Comparison of ENCODE assay signal across 22 cellular contexts in genomic region chrX:87236836-87237235, GRCh38.
"Had no signal": no experiment of that assay in that cellular context is flagged by ENCODE, and none has a peak within 500 bp of the region (broad histone marks: within the 10 kb centered on the region; RNA-seq: fewer than 3 reads in every experiment).

No MANE protein-coding gene starts in this region.

- H3K9me3 ChIP-seq: SJSA1 had no signal

- H3K4me1 ChIP-seq: SJSA1 had no signal

- H3K4me3 ChIP-seq: K562, SJSA1 had no signal

- ATAC-seq: activated CD8-positive, alpha-beta T cell treated with anti-CD3 and anti-CD28 coated beads, Interleukin-2, amount 10 ng/mL, durations not matched to agents 7 days and 5 days; K562; PC-3; WTC11 had no signal

- H3K27me3 ChIP-seq: SJSA1 had no signal

- H3K36me3 ChIP-seq: SJSA1 had no signal

- H3K27ac ChIP-seq: SJSA1 had no signal

- DNase-seq: activated CD4-positive, alpha-beta T cell treated with anti-CD3 and anti-CD28 coated beads for 48 hours; activated CD4-positive, alpha-beta T cell treated with anti-CD3 and anti-CD28 coated beads, Interleukin-2, amount 50 U/mL, for 4 hours; activated CD4-positive, CD25-positive, alpha-beta regulatory T cell treated with anti-CD3 and anti-CD28 coated beads, Interleukin-2, amount 50 U/mL, for 72 hours; activated CD8-positive, alpha-beta memory T cell treated with anti-CD3 and anti-CD28 coated beads, Interleukin-2, amount 50 U/mL, for 48 hours; activated CD8-positive, alpha-beta T cell treated with anti-CD3 and anti-CD28 coated beads, Interleukin-2, amount 10 ng/mL, durations not matched to agents 7 days and 5 days; activated naive CD4-positive, alpha-beta T cell treated with anti-CD3 and anti-CD28 coated beads, Interleukin-2, amount 50 U/mL, for 16 hours; activated T-cell treated with anti-CD3 and anti-CD28 coated beads, Interleukin-2, amount 50 U/mL, for 1 hour; Karpas-422; MM.1S; NCI-H1105; NCI-H1436; NCI-H1694 treated with DMSO at 0.1 percent for 48 hours; NCI-H2029 treated with DMSO at 0.1 percent for 48 hours; NCI-H2171; NCI-H2227 treated with DMSO at 0.1 percent for 48 hours; NCI-H446 treated with DMSO at 0.1 percent for 48 hours; NCI-H524 treated with DMSO at 0.1 percent for 48 hours; PC-3; SHP77 had no signal
